ENCODE assay signal across 35 cellular contexts in genomic region chr5:113673041-113673440, GRCh38.
DNase-seq lines count a peak whose midpoint lies in the region; ATAC-seq and TF ChIP-seq lines count a peak whose summit lies in the region.
"Had no signal": no experiment of that assay in that cellular context is flagged by ENCODE, and none has a peak within 500 bp of the region (broad histone marks: within the 10 kb centered on the region; RNA-seq: fewer than 3 reads in every experiment).

No MANE protein-coding gene starts in this region.

- H3F3A ChIP-seq in neural progenitor cell (ENCODE audit: low read depth) = no peaks in the 10 kb centered on the region

- DNase-seq in Right ventricle myocardium inferior (ENCODE audit: missing footprints) (no peak), right atrium auricular region (ENCODE audit: low spot score) (no peak), Right ventricle myocardium superior (no peak), heart left ventricle (no peak), left ventricle myocardium superior (no peak), heart right ventricle (no peak), neural progenitor cell (ENCODE audit: low spot score) (no peak), NCI-H2107 treated with DMSO at 0.1 percent for 48 hours (lab: John Stamatoyannopoulos, UW; ENCODE audit: unreplicated experiment) (no peak)
- DNase-seq: 8988T; ACHN; AML-193; BE2C; C1 segment of cervical spinal cord; Caco-2; Calu3; CD4-positive, alpha-beta memory T cell; CD4-positive, alpha-beta T cell; CD4-positive, CD25-positive, alpha-beta regulatory T cell; CD8-positive, alpha-beta memory T cell; CD8-positive, alpha-beta T cell; COR-L47; DMS 273 treated with DMSO at 0.1 percent for 48 hours; DMS153; DMS53; DMS79; DMS79 treated with DMSO at 0.1 percent for 48 hours; DND-41; EL had no signal

- no peaks in the 10 kb centered on the region for H3K36me3 Mint-ChIP-seq in neural progenitor cell
- H3K36me3 Mint-ChIP-seq: CD14-positive monocyte; CD4-positive, alpha-beta memory T cell; CD4-positive, CD25-positive, alpha-beta regulatory T cell; CD8-positive, alpha-beta memory T cell; CD8-positive, alpha-beta T cell had no signal

- H2AFZ ChIP-seq in neural progenitor cell (replicated peaks) = peak overlapping the region; percentile 65

- H3K4me2 ChIP-seq in neural progenitor cell = no peak overlapping the region
- H3K4me2 ChIP-seq: A549; BLaER1; BLaER1 treated with 17β-estradiol and CSF1 and Interleukin-3, amounts not matched to agents 10 nM and 100 nM had no signal

- intact Hi-C loops in Right ventricle myocardium inferior (cut with DNase I) (no loop called here), Right ventricle myocardium superior (cut with DNase I) (no loop called here), heart left ventricle (cut with DNase I) (loop anchor here in 3 of 10 donors (10.0 kb wide), 2 partner anchors 1112 to 1402 kb away; no protein-coding TSS in a partner anchor), left ventricle myocardium superior (cut with micrococcal nuclease) (no loop called here), heart right ventricle (cut with DNase I) (loop anchor here in 3 of 10 donors (10.0 kb wide), 3 partner anchors 772 to 1392 kb away; no protein-coding TSS in a partner anchor)

- H3K36me3 ChIP-seq in right atrium auricular region (no peaks in the 10 kb centered on the region), heart left ventricle (no peaks in the 10 kb centered on the region), heart right ventricle (no peaks in the 10 kb centered on the region), neural progenitor cell (no peaks in the 10 kb centered on the region)
- H3K36me3 ChIP-seq: BE2C, BLaER1 had no signal

- H3K27ac ChIP-seq in right atrium auricular region (no peak overlapping the region), heart left ventricle (no peak overlapping the region), heart right ventricle (no peak overlapping the region), neural progenitor cell (no peak overlapping the region)
- H3K27ac ChIP-seq: 22Rv1; A549; BLaER1; BLaER1 treated with 17β-estradiol and CSF1 and Interleukin-3, amounts not matched to agents 10 nM and 100 nM; C4-2B had no signal

- TF ChIP-seq POLR2A in heart left ventricle (IDR thresholded peaks at IDR 0.05) = no peak

- H3K27me3 Mint-ChIP-seq in neural progenitor cell (ENCODE audit: insufficient read depth, low read depth) = peaks cover 2% of the 10 kb centered on the region

- H3K9me3 ChIP-seq in right atrium auricular region (no peaks in the 10 kb centered on the region), heart left ventricle (peaks cover 0 to 3% (median 0%) of the 10 kb centered on the region in 12 donors), heart right ventricle (peaks cover 0 to 23% (median 0%) of the 10 kb centered on the region in 11 donors), neural progenitor cell (ENCODE audit: low read depth) (no peaks in the 10 kb centered on the region)
- H3K9me3 ChIP-seq: BE2C, Caco-2 had no signal

- H3K27me3 ChIP-seq in right atrium auricular region (no peaks in the 10 kb centered on the region), heart left ventricle (no peaks in the 10 kb centered on the region), heart right ventricle (no peaks in the 10 kb centered on the region), neural progenitor cell (no peaks in the 10 kb centered on the region)
- H3K27me3 ChIP-seq: BE2C; BLaER1; BLaER1 treated with 17β-estradiol and CSF1 and Interleukin-3, amounts not matched to agents 10 nM and 100 nM had no signal

- 39 to 55% (median 43%) methylated on average over 3 of the region's 3 CpGs for WGBS in heart left ventricle, 4 donors
- WGBS in heart right ventricle, 2 donors = 47 to 60% methylated on average over 3 of the region's 3 CpGs

- no peak overlapping the region for H3K27ac Mint-ChIP-seq in neural progenitor cell
- H3K27ac Mint-ChIP-seq: B cell; CD14-positive monocyte; CD4-positive, alpha-beta memory T cell; CD4-positive, alpha-beta T cell; CD4-positive, CD25-positive, alpha-beta regulatory T cell; CD8-positive, alpha-beta memory T cell; CD8-positive, alpha-beta T cell had no signal

- no peak overlapping the region for H3K9ac ChIP-seq in neural progenitor cell
- H3K9ac ChIP-seq: BLaER1; BLaER1 treated with 17β-estradiol and CSF1 and Interleukin-3, amounts not matched to agents 10 nM and 100 nM had no signal

- peaks cover 21% of the 10 kb centered on the region for H3K4me1 Mint-ChIP-seq in neural progenitor cell
- H3K4me1 Mint-ChIP-seq: B cell; CD14-positive monocyte; CD4-positive, alpha-beta memory T cell; CD4-positive, CD25-positive, alpha-beta regulatory T cell; CD8-positive, alpha-beta memory T cell had no signal

- H4K20me1 ChIP-seq in neural progenitor cell (ENCODE audit: low read depth) = no peaks in the 10 kb centered on the region
- H4K20me1 ChIP-seq: BLaER1; BLaER1 treated with 17β-estradiol and CSF1 and Interleukin-3, amounts not matched to agents 10 nM and 100 nM had no signal

- no peak overlapping the region for H3K4me3 ChIP-seq in right atrium auricular region
- no peak overlapping the region for H3K4me3 ChIP-seq in heart left ventricle
- H3K4me3 ChIP-seq in heart right ventricle = no peak overlapping the region
- H3K4me3 ChIP-seq in neural progenitor cell = no peak overlapping the region
- H3K4me3 ChIP-seq: A549; BLaER1; BLaER1 treated with 17β-estradiol and CSF1 and Interleukin-3, amounts not matched to agents 10 nM and 100 nM had no signal

- H3K9me3 Mint-ChIP-seq in neural progenitor cell = peaks cover 25% of the 10 kb centered on the region
- H3K9me3 Mint-ChIP-seq: CD8-positive, alpha-beta T cell had no signal

- no peak overlapping the region for H3K4me3 Mint-ChIP-seq in neural progenitor cell
- H3K4me3 Mint-ChIP-seq: B cell; CD14-positive monocyte; CD4-positive, alpha-beta memory T cell; CD4-positive, alpha-beta T cell; CD4-positive, CD25-positive, alpha-beta regulatory T cell; CD8-positive, alpha-beta memory T cell; CD8-positive, alpha-beta T cell had no signal

- TF ChIP-seq CTCF in right atrium auricular region (IDR thresholded peaks at IDR 0.05) (no peak), heart left ventricle (IDR thresholded peaks at IDR 0.05) (no peak), heart right ventricle (IDR thresholded peaks at IDR 0.05) (no peak), neural progenitor cell (IDR thresholded peaks at IDR 0.05) (no peak)

- H3K4me1 ChIP-seq in right atrium auricular region (no peaks in the 10 kb centered on the region), heart left ventricle (no peaks in the 10 kb centered on the region), heart right ventricle (no peaks in the 10 kb centered on the region), neural progenitor cell (peaks cover 15% of the 10 kb centered on the region)
- H3K4me1 ChIP-seq: A549; BE2C; BLaER1; BLaER1 treated with 17β-estradiol and CSF1 and Interleukin-3, amounts not matched to agents 10 nM and 100 nM; Caco-2 had no signal

- no peaks in the 10 kb centered on the region for H3K79me2 ChIP-seq in neural progenitor cell (ENCODE audit: low read depth)

- ATAC-seq in Right ventricle myocardium inferior = peak; percentile 54
- ATAC-seq in Right ventricle myocardium superior (ENCODE audit: poor library complexity) = peak; percentile 55
- no peak for ATAC-seq in heart left ventricle
- ATAC-seq in left ventricle myocardium superior = peak; percentile 47
- no peak for ATAC-seq in heart right ventricle
- ATAC-seq: A549; CD8-positive, alpha-beta T cell had no signal

Comparison
In these comparisons a context has a peak if more than half of its experiments do, and no peak if none do; other contexts are left out.
1. ATAC-seq: peak in Right ventricle myocardium inferior (single experiment), Right ventricle myocardium superior (single experiment) and left ventricle myocardium superior (single experiment); none in heart left ventricle (0 of 4) and heart right ventricle (0 of 8).